Comparison of ENCODE assay signal across 1 cellular context in genomic region chr22:46815896-46816721, GRCh38.
A peak's percentile ranks its signal among the peaks of the same experiment; 100 is the strongest.
TF ChIP-seq lines count a peak whose summit lies in the region.

No MANE protein-coding gene starts in this region.

TF ChIP-seq in HepG2, 621 proteins besides CTCF, POLR2A, EP300 and RAD21 (continued from another document and continues in another):
- TF ChIP-seq, protein P1, sequence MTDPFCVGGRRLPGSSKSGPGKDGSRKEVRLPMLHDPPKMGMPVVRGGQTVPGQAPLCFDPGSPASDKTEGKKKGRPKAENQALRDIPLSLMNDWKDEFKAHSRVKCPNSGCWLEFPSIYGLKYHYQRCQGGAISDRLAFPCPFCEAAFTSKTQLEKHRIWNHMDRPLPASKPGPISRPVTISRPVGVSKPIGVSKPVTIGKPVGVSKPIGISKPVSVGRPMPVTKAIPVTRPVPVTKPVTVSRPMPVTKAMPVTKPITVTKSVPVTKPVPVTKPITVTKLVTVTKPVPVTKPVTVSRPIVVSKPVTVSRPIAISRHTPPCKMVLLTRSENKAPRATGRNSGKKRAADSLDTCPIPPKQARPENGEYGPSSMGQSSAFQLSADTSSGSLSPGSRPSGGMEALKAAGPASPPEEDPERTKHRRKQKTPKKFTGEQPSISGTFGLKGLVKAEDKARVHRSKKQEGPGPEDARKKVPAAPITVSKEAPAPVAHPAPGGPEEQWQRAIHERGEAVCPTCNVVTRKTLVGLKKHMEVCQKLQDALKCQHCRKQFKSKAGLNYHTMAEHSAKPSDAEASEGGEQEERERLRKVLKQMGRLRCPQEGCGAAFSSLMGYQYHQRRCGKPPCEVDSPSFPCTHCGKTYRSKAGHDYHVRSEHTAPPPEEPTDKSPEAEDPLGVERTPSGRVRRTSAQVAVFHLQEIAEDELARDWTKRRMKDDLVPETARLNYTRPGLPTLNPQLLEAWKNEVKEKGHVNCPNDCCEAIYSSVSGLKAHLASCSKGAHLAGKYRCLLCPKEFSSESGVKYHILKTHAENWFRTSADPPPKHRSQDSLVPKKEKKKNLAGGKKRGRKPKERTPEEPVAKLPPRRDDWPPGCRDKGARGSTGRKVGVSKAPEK (CRISPR knock-in tag; IDR thresholded peaks at IDR 0.05; ENCODE audit: borderline replicate concordance), result no peak
- TF ChIP-seq SRSF4 (IDR thresholded peaks at IDR 0.05; ENCODE audit: low read depth, low read length, poor library complexity, severe bottlenecking) (no peak), FOXA1 (IDR thresholded peaks at IDR 0.05) (no peak), FOXA1 (CRISPR knock-in tag; IDR thresholded peaks at IDR 0.05) (peak; percentile 46; the same call in 1 of the 2 replicates), ZNF672 (CRISPR knock-in tag; IDR thresholded peaks at IDR 0.05) (no peak), NFRKB (IDR thresholded peaks at IDR 0.05) (no peak), SOX5 (CRISPR knock-in tag; IDR thresholded peaks at IDR 0.05; ENCODE audit: borderline replicate concordance) (no peak), PLRG1 (conservative IDR thresholded peaks at IDR 0.05) (no peak), ZBTB1 (CRISPR knock-in tag; IDR thresholded peaks at IDR 0.05; ENCODE audit: borderline replicate concordance) (no peak), HCFC1 (IDR thresholded peaks at IDR 0.05; ENCODE audit: low read depth, low read length) (no peak), ZFY (CRISPR knock-in tag; IDR thresholded peaks at IDR 0.05) (no peak), KLF16 (CRISPR knock-in tag; IDR thresholded peaks at IDR 0.05) (no peak), TRIM24 (CRISPR knock-in tag; IDR thresholded peaks at IDR 0.05) (no peak), ZNF775 (CRISPR knock-in tag; IDR thresholded peaks at IDR 0.05; ENCODE audit: borderline replicate concordance) (no peak), ZNF607 (CRISPR knock-in tag; IDR thresholded peaks at IDR 0.05; ENCODE audit: borderline replicate concordance) (no peak), SRY (CRISPR knock-in tag; IDR thresholded peaks at IDR 0.05) (no peak), SCMH1 (CRISPR knock-in tag; IDR thresholded peaks at IDR 0.05; ENCODE audit: borderline replicate concordance) (no peak), HMGXB4 (CRISPR knock-in tag; IDR thresholded peaks at IDR 0.05; ENCODE audit: borderline replicate concordance in 1 of 2, low read depth in 1 of 2) (no peak), KAT7 (CRISPR knock-in tag; IDR thresholded peaks at IDR 0.05; ENCODE audit: borderline replicate concordance) (no peak), ZNF772 (CRISPR knock-in tag; IDR thresholded peaks at IDR 0.05) (no peak), RARA (CRISPR knock-in tag; IDR thresholded peaks at IDR 0.05) (no peak), IRX3 (CRISPR knock-in tag; IDR thresholded peaks at IDR 0.05; ENCODE audit: borderline replicate concordance, low read depth) (no peak), AHDC1 (CRISPR knock-in tag; IDR thresholded peaks at IDR 0.05; ENCODE audit: borderline replicate concordance) (0 out of 2 replicates have a peak, but pooled peaks have one; percentile 14), THYN1 (CRISPR knock-in tag; IDR thresholded peaks at IDR 0.05; ENCODE audit: borderline replicate concordance, low read depth) (no peak), ZNF615 (CRISPR knock-in tag; IDR thresholded peaks at IDR 0.05; ENCODE audit: borderline replicate concordance) (no peak), ZNF276 (CRISPR knock-in tag; IDR thresholded peaks at IDR 0.05; ENCODE audit: low read depth) (no peak), KLF15 (CRISPR knock-in tag; IDR thresholded peaks at IDR 0.05; ENCODE audit: borderline replicate concordance) (no peak), ATRX (CRISPR knock-in tag; IDR thresholded peaks at IDR 0.05; ENCODE audit: borderline replicate concordance) (no peak), KDM2A (CRISPR knock-in tag; IDR thresholded peaks at IDR 0.05; ENCODE audit: borderline replicate concordance, low read depth) (no peak), RNF2 (conservative IDR thresholded peaks at IDR 0.05; ENCODE audit: low read depth) (no peak), SAP130 (CRISPR knock-in tag; IDR thresholded peaks at IDR 0.05; ENCODE audit: low read depth) (peak; percentile 74)
- TF ChIP-seq, protein P2, sequence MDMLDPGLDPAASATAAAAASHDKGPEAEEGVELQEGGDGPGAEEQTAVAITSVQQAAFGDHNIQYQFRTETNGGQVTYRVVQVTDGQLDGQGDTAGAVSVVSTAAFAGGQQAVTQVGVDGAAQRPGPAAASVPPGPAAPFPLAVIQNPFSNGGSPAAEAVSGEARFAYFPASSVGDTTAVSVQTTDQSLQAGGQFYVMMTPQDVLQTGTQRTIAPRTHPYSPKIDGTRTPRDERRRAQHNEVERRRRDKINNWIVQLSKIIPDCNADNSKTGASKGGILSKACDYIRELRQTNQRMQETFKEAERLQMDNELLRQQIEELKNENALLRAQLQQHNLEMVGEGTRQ (IDR thresholded peaks at IDR 0.05; ENCODE audit: low read depth, low read length), result no peak
- TF ChIP-seq, protein P2 (CRISPR knock-in tag; IDR thresholded peaks at IDR 0.05; ENCODE audit: borderline replicate concordance), result 0 out of 2 replicates have a peak, but pooled peaks have one; percentile 19
- TF ChIP-seq, protein P3, sequence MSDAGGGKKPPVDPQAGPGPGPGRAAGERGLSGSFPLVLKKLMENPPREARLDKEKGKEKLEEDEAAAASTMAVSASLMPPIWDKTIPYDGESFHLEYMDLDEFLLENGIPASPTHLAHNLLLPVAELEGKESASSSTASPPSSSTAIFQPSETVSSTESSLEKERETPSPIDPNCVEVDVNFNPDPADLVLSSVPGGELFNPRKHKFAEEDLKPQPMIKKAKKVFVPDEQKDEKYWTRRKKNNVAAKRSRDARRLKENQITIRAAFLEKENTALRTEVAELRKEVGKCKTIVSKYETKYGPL (CRISPR knock-in tag; IDR thresholded peaks at IDR 0.05), result no peak
- TF ChIP-seq, protein P4, sequence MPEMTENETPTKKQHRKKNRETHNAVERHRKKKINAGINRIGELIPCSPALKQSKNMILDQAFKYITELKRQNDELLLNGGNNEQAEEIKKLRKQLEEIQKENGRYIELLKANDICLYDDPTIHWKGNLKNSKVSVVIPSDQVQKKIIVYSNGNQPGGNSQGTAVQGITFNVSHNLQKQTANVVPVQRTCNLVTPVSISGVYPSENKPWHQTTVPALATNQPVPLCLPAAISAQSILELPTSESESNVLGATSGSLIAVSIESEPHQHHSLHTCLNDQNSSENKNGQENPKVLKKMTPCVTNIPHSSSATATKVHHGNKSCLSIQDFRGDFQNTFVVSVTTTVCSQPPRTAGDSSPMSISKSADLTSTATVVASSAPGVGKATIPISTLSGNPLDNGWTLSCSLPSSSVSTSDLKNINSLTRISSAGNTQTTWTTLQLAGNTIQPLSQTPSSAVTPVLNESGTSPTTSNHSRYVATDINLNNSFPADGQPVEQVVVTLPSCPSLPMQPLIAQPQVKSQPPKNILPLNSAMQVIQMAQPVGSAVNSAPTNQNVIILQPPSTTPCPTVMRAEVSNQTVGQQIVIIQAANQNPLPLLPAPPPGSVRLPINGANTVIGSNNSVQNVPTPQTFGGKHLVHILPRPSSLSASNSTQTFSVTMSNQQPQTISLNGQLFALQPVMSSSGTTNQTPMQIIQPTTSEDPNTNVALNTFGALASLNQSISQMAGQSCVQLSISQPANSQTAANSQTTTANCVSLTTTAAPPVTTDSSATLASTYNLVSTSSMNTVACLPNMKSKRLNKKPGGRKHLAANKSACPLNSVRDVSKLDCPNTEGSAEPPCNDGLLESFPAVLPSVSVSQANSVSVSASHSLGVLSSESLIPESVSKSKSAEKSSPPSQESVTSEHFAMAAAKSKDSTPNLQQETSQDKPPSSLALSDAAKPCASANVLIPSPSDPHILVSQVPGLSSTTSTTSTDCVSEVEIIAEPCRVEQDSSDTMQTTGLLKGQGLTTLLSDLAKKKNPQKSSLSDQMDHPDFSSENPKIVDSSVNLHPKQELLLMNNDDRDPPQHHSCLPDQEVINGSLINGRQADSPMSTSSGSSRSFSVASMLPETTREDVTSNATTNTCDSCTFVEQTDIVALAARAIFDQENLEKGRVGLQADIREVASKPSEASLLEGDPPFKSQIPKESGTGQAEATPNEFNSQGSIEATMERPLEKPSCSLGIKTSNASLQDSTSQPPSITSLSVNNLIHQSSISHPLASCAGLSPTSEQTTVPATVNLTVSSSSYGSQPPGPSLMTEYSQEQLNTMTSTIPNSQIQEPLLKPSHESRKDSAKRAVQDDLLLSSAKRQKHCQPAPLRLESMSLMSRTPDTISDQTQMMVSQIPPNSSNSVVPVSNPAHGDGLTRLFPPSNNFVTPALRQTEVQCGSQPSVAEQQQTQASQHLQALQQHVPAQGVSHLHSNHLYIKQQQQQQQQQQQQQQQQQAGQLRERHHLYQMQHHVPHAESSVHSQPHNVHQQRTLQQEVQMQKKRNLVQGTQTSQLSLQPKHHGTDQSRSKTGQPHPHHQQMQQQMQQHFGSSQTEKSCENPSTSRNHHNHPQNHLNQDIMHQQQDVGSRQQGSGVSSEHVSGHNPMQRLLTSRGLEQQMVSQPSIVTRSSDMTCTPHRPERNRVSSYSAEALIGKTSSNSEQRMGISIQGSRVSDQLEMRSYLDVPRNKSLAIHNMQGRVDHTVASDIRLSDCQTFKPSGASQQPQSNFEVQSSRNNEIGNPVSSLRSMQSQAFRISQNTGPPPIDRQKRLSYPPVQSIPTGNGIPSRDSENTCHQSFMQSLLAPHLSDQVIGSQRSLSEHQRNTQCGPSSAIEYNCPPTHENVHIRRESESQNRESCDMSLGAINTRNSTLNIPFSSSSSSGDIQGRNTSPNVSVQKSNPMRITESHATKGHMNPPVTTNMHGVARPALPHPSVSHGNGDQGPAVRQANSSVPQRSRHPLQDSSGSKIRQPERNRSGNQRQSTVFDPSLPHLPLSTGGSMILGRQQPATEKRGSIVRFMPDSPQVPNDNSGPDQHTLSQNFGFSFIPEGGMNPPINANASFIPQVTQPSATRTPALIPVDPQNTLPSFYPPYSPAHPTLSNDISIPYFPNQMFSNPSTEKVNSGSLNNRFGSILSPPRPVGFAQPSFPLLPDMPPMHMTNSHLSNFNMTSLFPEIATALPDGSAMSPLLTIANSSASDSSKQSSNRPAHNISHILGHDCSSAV (CRISPR knock-in tag; IDR thresholded peaks at IDR 0.05; ENCODE audit: borderline replicate concordance), result no peak
- TF ChIP-seq, protein P5, sequence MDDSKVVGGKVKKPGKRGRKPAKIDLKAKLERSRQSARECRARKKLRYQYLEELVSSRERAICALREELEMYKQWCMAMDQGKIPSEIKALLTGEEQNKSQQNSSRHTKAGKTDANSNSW (CRISPR knock-in tag; IDR thresholded peaks at IDR 0.05; ENCODE audit: borderline replicate concordance), result no peak
